Comparison of ENCODE assay signal across 18 cellular contexts in the genomic region with DNA sequence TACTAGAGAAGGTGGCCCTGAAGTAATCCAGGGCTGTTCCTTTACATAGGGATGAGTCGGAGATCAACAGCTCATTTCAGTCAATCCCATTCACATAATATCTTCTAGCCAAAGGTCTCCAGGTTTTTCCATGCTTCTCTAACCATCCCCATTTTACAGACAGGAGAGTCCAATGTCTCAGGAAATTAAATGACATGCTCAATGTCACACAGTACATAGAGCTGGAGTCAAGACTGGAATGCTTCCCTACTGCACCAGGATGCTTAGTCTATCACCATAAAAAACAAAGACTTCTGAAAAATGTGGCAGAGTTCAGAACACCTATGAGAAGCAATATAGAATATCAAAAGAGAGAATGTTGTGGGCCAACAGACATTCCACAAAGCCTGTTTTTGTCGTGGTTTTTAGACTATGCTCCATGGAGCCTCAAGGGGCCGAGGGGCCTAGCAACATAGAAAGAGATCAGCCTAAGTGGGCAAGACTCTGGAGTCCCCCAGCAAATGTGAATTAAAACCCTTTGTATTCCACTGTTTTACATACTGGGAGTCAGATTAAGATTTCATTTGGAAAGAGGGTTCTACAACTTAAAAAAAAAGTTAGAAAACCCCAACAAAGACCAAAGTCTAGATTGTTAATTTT.
DNase-seq lines count a peak whose midpoint lies in the region; ATAC-seq and TF ChIP-seq lines count a peak whose summit lies in the region.
"Had no signal": no experiment of that assay in that cellular context is flagged by ENCODE, and none has a peak within 500 bp of the region (broad histone marks: within the 10 kb centered on the region; RNA-seq: fewer than 3 reads in every experiment).

No MANE protein-coding gene starts in this region.

- peaks cover 4% of the 10 kb centered on the region for H3K4me1 ChIP-seq in mammary epithelial cell (ENCODE audit: insufficient read depth, low read length)
- H3K4me1 ChIP-seq in muscle layer of colon (ENCODE audit: insufficient read depth, low read length) = peaks cover 50% of the 10 kb centered on the region
- H3K4me1 ChIP-seq in skeletal muscle tissue (ENCODE audit: control insufficient read depth in 3 of 3, insufficient read depth in 3 of 3, low read length in 3 of 3) = peaks cover 7 to 24% (median 18%) of the 10 kb centered on the region in 3 donors

- DNase-seq in mammary epithelial cell (no peak), MCF 10A (ENCODE audit: unreplicated experiment) (no peak), chondrocyte (ENCODE audit: low spot score) (no peak), D341Med (ENCODE audit: low spot score) (no peak), HuH-7 (ENCODE audit: low spot score) (no peak)
- DNase-seq: AML-193; DMS79 treated with DMSO at 0.1 percent for 48 hours; H9; NCI-H1105; NCI-H510A; NCI-H748 treated with DMSO at 0.1 percent for 48 hours; NK-92 treated with Interleukin-12 subunit alpha and Interleukin-12 subunit beta, amount 100 ng/mL, for 24 hours; Peyer's patch had no signal

- BruUV-seq in mammary epithelial cell (replicated peaks; lab: Mats Ljungman, UMichigan) = no TSS peak
- BruUV-seq in MCF 10A (replicated peaks; lab: Mats Ljungman, UMichigan) = no TSS peak

- POLR2A ChIA-PET in MCF 10A (lab: Yijun Ruan, JAX) = interaction anchor here (0.6 kb wide), 1 partner anchor 119 kb away, joined by 5 read pairs; no protein-coding TSS in a partner anchor

- H3K4me3 Mint-ChIP-seq in MCF 10A (ENCODE audit: unreplicated experiment) (no peak overlapping the region), chondrocyte (ENCODE audit: unreplicated experiment) (no peak overlapping the region)
- H3K4me3 Mint-ChIP-seq: H9 had no signal

- no peaks in the 10 kb centered on the region for H3K9me3 Mint-ChIP-seq in MCF 10A (ENCODE audit: unreplicated experiment)
- no peaks in the 10 kb centered on the region for H3K9me3 Mint-ChIP-seq in chondrocyte (ENCODE audit: low read depth)
- H3K9me3 Mint-ChIP-seq: H9 had no signal

- H3K9me3 ChIP-seq in mammary epithelial cell (replicated peaks; ENCODE audit: insufficient read depth, low read length) (no peaks in the 10 kb centered on the region), muscle layer of colon (ENCODE audit: low read length) (no peaks in the 10 kb centered on the region), skeletal muscle tissue (ENCODE audit: control insufficient read depth in 3 of 3, low read length in 3 of 3) (no peaks in the 10 kb centered on the region)
- H3K9me3 ChIP-seq: Peyer's patch had no signal

- H3K4me2 ChIP-seq in mammary epithelial cell (ENCODE audit: insufficient read depth, low read depth, low read length) = no peak overlapping the region

- H3K9ac ChIP-seq in mammary epithelial cell (ENCODE audit: insufficient read depth, low read length) (no peak overlapping the region), muscle layer of colon (ENCODE audit: low read length) (no peak overlapping the region), skeletal muscle tissue (ENCODE audit: low read depth in 1 of 3, low read length in 3 of 3) (no peak overlapping the region)

- H3K36me3 Mint-ChIP-seq in MCF 10A (ENCODE audit: insufficient read depth, unreplicated experiment) = no peaks in the 10 kb centered on the region
- H3K36me3 Mint-ChIP-seq in chondrocyte (ENCODE audit: low read depth) = no peaks in the 10 kb centered on the region

- peaks cover 15% of the 10 kb centered on the region for H3K4me1 Mint-ChIP-seq in MCF 10A (ENCODE audit: insufficient read depth, unreplicated experiment)
- H3K4me1 Mint-ChIP-seq in chondrocyte (ENCODE audit: low read depth) = peaks cover 28% of the 10 kb centered on the region

- peak overlapping the region; percentile 17 for H2AFZ ChIP-seq in mammary epithelial cell (ENCODE audit: low read depth, low read length)

- H3K27ac ChIP-seq in mammary epithelial cell (ENCODE audit: insufficient read depth, low read depth, low read length) (no peak overlapping the region), muscle layer of colon (ENCODE audit: low read depth, low read length) (peak overlapping the region; percentile 62), skeletal muscle tissue (ENCODE audit: low read depth, low read length) (peak overlapping the region; percentile 38)
- H3K27ac ChIP-seq: 22Rv1, C4-2B, Peyer's patch had no signal

- in situ Hi-C loops in mammary epithelial cell (cut with MboI; ENCODE audit: low sequenced_read_pairs in 2 of 2) = no loop called here

- H3K27ac Mint-ChIP-seq in MCF 10A (ENCODE audit: low read depth, unreplicated experiment) = no peak overlapping the region
- H3K27ac Mint-ChIP-seq in chondrocyte (ENCODE audit: unreplicated experiment) = peak overlapping the region; percentile 83

- H3K79me2 ChIP-seq in mammary epithelial cell (ENCODE audit: insufficient read depth, low read length) = no peaks in the 10 kb centered on the region

- no peak for ATAC-seq in HG02938 (IDR thresholded peaks at IDR 0.05; ENCODE audit: unreplicated experiment)

- 67% methylated on average over 3 of the region's 3 CpGs for WGBS in mammary epithelial cell (ENCODE audit: low coverage, missing lambda C conversion rate)

- H3K36me3 ChIP-seq in mammary epithelial cell (ENCODE audit: insufficient read depth, low read length) (no peaks in the 10 kb centered on the region), muscle layer of colon (ENCODE audit: insufficient read depth, low read length) (no peaks in the 10 kb centered on the region), skeletal muscle tissue (ENCODE audit: control insufficient read depth in 3 of 3, insufficient read depth in 3 of 3, low read length in 3 of 3) (no peaks in the 10 kb centered on the region)
- H3K36me3 ChIP-seq: Peyer's patch had no signal

- CTCF ChIA-PET in mammary epithelial cell (lab: Charles Lee; ENCODE audit: low non-redundant PET) = no interaction called here
- CTCF ChIA-PET in MCF 10A (lab: Yijun Ruan, JAX) = interaction anchor here (1.4 kb wide), 1 partner anchor 10 kb away, joined by 5 read pairs; no protein-coding TSS in a partner anchor

- H4K20me1 ChIP-seq in mammary epithelial cell (ENCODE audit: insufficient read depth, low read length) = no peaks in the 10 kb centered on the region

- TF ChIP-seq CTCF in mammary epithelial cell (conservative IDR thresholded peaks at IDR 0.05 in 1 of 2, IDR thresholded peaks at IDR 0.05 in 1 of 2; ENCODE audit: extremely low read depth in 1 of 2, insufficient read depth in 1 of 2, low read depth in 1 of 2, low read length in 2 of 2) (no peak), MCF 10A (IDR thresholded peaks at IDR 0.05; ENCODE audit: unreplicated experiment) (no peak), chondrocyte (IDR thresholded peaks at IDR 0.05) (no peak)

- H3K27me3 ChIP-seq in mammary epithelial cell (ENCODE audit: insufficient read depth, low read length) (no peaks in the 10 kb centered on the region), muscle layer of colon (ENCODE audit: control insufficient read depth in 1 of 2, insufficient read depth in 2 of 2, low read length in 2 of 2) (no peaks in the 10 kb centered on the region), skeletal muscle tissue (ENCODE audit: control insufficient read depth in 3 of 3, insufficient read depth in 3 of 3, low read length in 3 of 3) (no peaks in the 10 kb centered on the region)
- H3K27me3 ChIP-seq: Peyer's patch had no signal

- no peak overlapping the region for H3K4me3 ChIP-seq in mammary epithelial cell (replicated peaks in 1 of 3; ENCODE audit: insufficient read depth in 1 of 3, low read depth in 2 of 3, low read length in 3 of 3)
- H3K4me3 ChIP-seq in muscle layer of colon (ENCODE audit: low read depth in 1 of 2, low read length in 2 of 2) = no peak overlapping the region
- no peak overlapping the region for H3K4me3 ChIP-seq in skeletal muscle tissue (ENCODE audit: low read length in 3 of 3)
- H3K4me3 ChIP-seq: Peyer's patch had no signal

- no peaks in the 10 kb centered on the region for H3K27me3 Mint-ChIP-seq in MCF 10A (ENCODE audit: insufficient read depth, unreplicated experiment)
- no peaks in the 10 kb centered on the region for H3K27me3 Mint-ChIP-seq in chondrocyte (ENCODE audit: low read depth)

- dilution Hi-C loops in mammary epithelial cell (cut with HindIII; ENCODE audit: low sequenced_read_pairs) = no loop called here

- intact Hi-C loops in mammary epithelial cell (cut with micrococcal nuclease) (no loop called here), MCF 10A (cut with micrococcal nuclease) (no loop called here)
